ENCODE assay signal across 1 cellular context in genomic region chr3:70120360-70120966, GRCh38.
TF ChIP-seq lines count a peak whose summit lies in the region.

No MANE protein-coding gene starts in this region.

TF ChIP-seq in GM23338, 12 proteins besides CTCF, POLR2A, EP300 and RAD21 (continued from another document):
- 0 out of 2 replicates have a peak, but pooled peaks have one; percentile 24 for TF ChIP-seq ZNF462 (CRISPR knock-in tag; IDR thresholded peaks at IDR 0.05)
TF ChIP-seq in GM23338: peak in this region for 1.
